ENCODE assay signal across 8 cellular contexts in genomic region chrX:65587616-65588526, GRCh38. TPM values are rescaled to one million over a fixed set of nuclear protein-coding genes. Genes with fewer than 3 reads are reported as not detected.
DNase-seq lines count a peak whose midpoint lies in the region; ATAC-seq and TF ChIP-seq lines count a peak whose summit lies in the region.

No MANE protein-coding gene starts in this region.

- H3K4me1 Mint-ChIP-seq in natural killer cell treated with Interleukin-12 subunit alpha and Interleukin-12 subunit beta and Interleukin-15 and Interleukin-18, amount 100 ng/mL, for 72 hours (ENCODE audit: low read depth in 2 of 2), result peaks cover 6 to 12% of the 10 kb centered on the region in 2 donors

- peak overlapping the region in 1 of 59 donors; percentile 38 for H3K27ac ChIP-seq in dorsolateral prefrontal cortex

- peaks cover 0 to 82% (median 21%) of the 10 kb centered on the region in 45 donors for H3K27me3 ChIP-seq in dorsolateral prefrontal cortex

- intact Hi-C loops in dorsolateral prefrontal cortex (cut with DNase I), result loop anchor here in 1 of 2 donors (10.0 kb wide), 1 partner anchor 397 kb away; no protein-coding TSS in a partner anchor

- no peaks in the 10 kb centered on the region for H3K9me3 Mint-ChIP-seq in natural killer cell treated with Interleukin-12 subunit alpha and Interleukin-12 subunit beta and Interleukin-15 and Interleukin-18, amount 100 ng/mL, for 72 hours

- H3K36me3 Mint-ChIP-seq in natural killer cell treated with Interleukin-12 subunit alpha and Interleukin-12 subunit beta and Interleukin-15 and Interleukin-18, amount 100 ng/mL, for 72 hours, result no peaks in the 10 kb centered on the region

- peaks cover 0 to 5% of the 10 kb centered on the region in 2 donors for H3K27me3 Mint-ChIP-seq in natural killer cell treated with Interleukin-12 subunit alpha and Interleukin-12 subunit beta and Interleukin-15 and Interleukin-18, amount 100 ng/mL, for 72 hours

- H3K4me3 ChIP-seq in AG10803 (ENCODE audit: low read length) (peak overlapping the region; percentile 24), dorsolateral prefrontal cortex (peak overlapping the region in 7 of 59 donors; percentile 4 to 36 (median 17))

- H3K27ac Mint-ChIP-seq in natural killer cell treated with Interleukin-12 subunit alpha and Interleukin-12 subunit beta and Interleukin-15 and Interleukin-18, amount 100 ng/mL, for 72 hours, result no peak overlapping the region

- TF ChIP-seq CTCF in AG10803 (conservative IDR thresholded peaks at IDR 0.05; ENCODE audit: low read length) (no peak), dorsolateral prefrontal cortex (IDR thresholded peaks at IDR 0.05 in 54 of 56, conservative IDR thresholded peaks at IDR 0.05 in 2 of 56; ENCODE audit: low read depth in 1 of 56, partially characterized antibody in 56 of 56) (no peak)

- no peak overlapping the region for H3K4me3 Mint-ChIP-seq in natural killer cell treated with Interleukin-12 subunit alpha and Interleukin-12 subunit beta and Interleukin-15 and Interleukin-18, amount 100 ng/mL, for 72 hours

- no peak for ATAC-seq in natural killer cell treated with Interleukin-12 subunit alpha and Interleukin-12 subunit beta and Interleukin-15 and Interleukin-18, amount 100 ng/mL, for 72 hours
- ATAC-seq in HG02981 (IDR thresholded peaks at IDR 0.05; ENCODE audit: unreplicated experiment), result no peak

- DNase-seq in AG10803 (ENCODE audit: low read depth) (peak; percentile 66), NCI-H2029 (lab: John Stamatoyannopoulos, UW) (peak; percentile 71), dorsolateral prefrontal cortex (peak in 8 of 10 donors; percentile 22 to 56 (median 45)), mucosa of gallbladder (ENCODE audit: low spot score) (peak; percentile 80)
- DNase-seq in activated CD4-positive, CD25-positive, alpha-beta regulatory T cell (lab: John Stamatoyannopoulos, UW), result no peak
- no peak for DNase-seq in natural killer cell treated with Interleukin-12 subunit alpha and Interleukin-12 subunit beta and Interleukin-15 and Interleukin-18, amount 100 ng/mL, for 72 hours (ENCODE audit: low spot score)
- no peak for DNase-seq in stimulated activated naive CD4-positive, alpha-beta T cell (lab: John Stamatoyannopoulos, UW)

RNA-seq across cellular contexts. Expression of gene LAS1L, which starts 53.3 kb away (rescaled TPM):
- total RNA-seq in dorsolateral prefrontal cortex (10 to 100 TPM; 31.2 to 76.2 (median 51.0) TPM), mucosa of gallbladder (24.6 TPM)
- 10 to 100 TPM; 46.5 to 68.8 TPM for total RNA-seq in natural killer cell treated with Interleukin-12 subunit alpha and Interleukin-12 subunit beta and Interleukin-15 and Interleukin-18, amount 100 ng/mL, for 72 hours

Comparison
In these comparisons a context has a peak if more than half of its experiments do, and no peak if none do; other contexts are left out.
1. DNase-seq: peak in AG10803 (single experiment), NCI-H2029 (single experiment), dorsolateral prefrontal cortex (8 of 10) and mucosa of gallbladder (single experiment); none in activated CD4-positive, CD25-positive, alpha-beta regulatory T cell (0 of 4), natural killer cell treated with Interleukin-12 subunit alpha and Interleukin-12 subunit beta and Interleukin-15 and Interleukin-18, amount 100 ng/mL, for 72 hours (single experiment) and stimulated activated naive CD4-positive, alpha-beta T cell (0 of 6).